ENCODE assay signal across 8 cellular contexts in the genomic region with DNA sequence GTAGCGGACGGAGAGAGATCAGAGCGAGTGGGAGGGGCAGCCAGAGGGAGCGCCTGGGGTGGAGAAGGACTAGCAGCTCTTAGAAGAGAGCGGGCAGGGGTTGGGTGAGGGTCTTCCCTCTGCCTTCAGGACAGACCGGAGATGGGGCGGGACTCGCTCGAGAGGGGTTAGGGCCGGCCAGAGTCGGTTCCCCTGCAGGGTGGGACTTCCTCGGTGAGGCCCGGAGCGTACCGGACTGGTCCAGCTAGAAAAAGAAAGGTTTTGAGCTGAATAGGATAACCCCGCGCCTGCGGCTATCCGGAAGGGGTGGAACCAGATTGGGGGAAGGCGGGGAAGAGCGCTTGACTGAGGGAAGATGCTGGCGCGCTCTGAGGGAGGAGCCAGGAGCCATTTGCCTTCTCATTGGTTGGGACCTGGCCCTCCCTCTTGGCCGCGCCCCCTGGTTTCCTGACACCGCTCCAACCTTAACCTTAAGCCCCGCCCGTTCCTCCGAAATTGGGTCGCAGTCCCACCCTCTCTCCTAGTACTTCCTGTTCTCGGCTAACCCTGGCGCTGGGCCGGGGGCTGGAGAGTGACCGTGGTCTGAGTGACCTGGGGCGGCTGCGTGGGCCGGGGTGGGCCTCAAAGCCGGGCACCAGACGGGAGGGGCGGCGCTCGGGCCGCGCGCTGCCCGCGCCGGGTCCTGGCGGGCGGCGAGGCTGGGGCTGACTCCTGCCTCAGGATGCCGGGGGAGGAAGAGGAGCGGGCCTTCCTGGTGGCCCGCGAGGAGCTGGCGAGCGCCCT. TPM values are rescaled to one million over a fixed set of nuclear protein-coding genes. Genes with fewer than 3 reads are reported as not detected.
DNase-seq lines count a peak whose midpoint lies in the region; ATAC-seq and TF ChIP-seq lines count a peak whose summit lies in the region.

A gene (plus strand): TSS at position 521 of the 783 bp plus-strand sequence. CDS start 201 bp downstream, at position 722.

- H3K36me3 ChIP-seq in BJ (ENCODE audit: control insufficient read depth, insufficient read depth, low read length): peaks cover 28% of the 10 kb centered on the region

- peak; percentile 92 for DNase-seq in BJ (ENCODE audit: low read depth)
- peak; percentile 97 for DNase-seq in NCI-H526 treated with DMSO at 0.1 percent for 48 hours (lab: John Stamatoyannopoulos, UW)
- peak; percentile 99 for DNase-seq in activated CD4-positive, alpha-beta T cell treated with anti-CD3 and anti-CD28 coated beads, Interleukin-2, amount 10 ng/mL, durations not matched to agents 24 days and 14 days
- DNase-seq in coronary artery (ENCODE audit: low spot score): peak; percentile 98
- peak; percentile 98 for DNase-seq in left lobe of liver (ENCODE audit: low spot score)
- DNase-seq in stimulated activated CD4-positive, alpha-beta T cell treated with anti-CD3 and anti-CD28 coated beads, Interleukin-2, amount 100 ng/mL, for 4 hours (ENCODE audit: low read depth): peak; percentile 98

- TF ChIP-seq CTCF in BJ (IDR thresholded peaks at IDR 0.05; ENCODE audit: insufficient read depth, low read depth, low read length) (no peak), coronary artery (IDR thresholded peaks at IDR 0.05) (no peak)

- peak within 1 kb of the TSS; percentile 99 for H3K27ac Mint-ChIP-seq in activated CD4-positive, alpha-beta T cell treated with anti-CD3 and anti-CD28 coated beads, Interleukin-2, amount 10 ng/mL, durations not matched to agents 24 days and 14 days

- CTCF ChIA-PET in BJ (lab: Yijun Ruan, JAX): interaction anchor here (0.6 to 3.8 kb wide), 7 partner anchors 14 to 202 kb away, joined by 3 to 39 read pairs (median 3); a partner anchor contains a TSS

- peaks cover 68% of the 10 kb centered on the region for H3K36me3 Mint-ChIP-seq in activated CD4-positive, alpha-beta T cell treated with anti-CD3 and anti-CD28 coated beads, Interleukin-2, amount 10 ng/mL, durations not matched to agents 24 days and 14 days (ENCODE audit: low read depth)

- POLR2A ChIA-PET in BJ (lab: Charles Lee): interaction anchor here (0.6 to 1.9 kb wide), 4 partner anchors 11 to 118 kb away, joined by 3 to 6 read pairs (median 5); a partner anchor contains a TSS

- ATAC-seq in GM19324 (IDR thresholded peaks at IDR 0.05; ENCODE audit: low FRiP score, unreplicated experiment) (peak; percentile 85), HG03469 (IDR thresholded peaks at IDR 0.05; ENCODE audit: unreplicated experiment) (peak; percentile 70), left lobe of liver (peak; percentile 87)

- H3K4me1 Mint-ChIP-seq in activated CD4-positive, alpha-beta T cell treated with anti-CD3 and anti-CD28 coated beads, Interleukin-2, amount 10 ng/mL, durations not matched to agents 24 days and 14 days: peaks cover 59% of the 10 kb centered on the region

- H3K4me3 ChIP-seq in BJ (ENCODE audit: low read depth, low read length) (peak within 1 kb of the TSS; percentile 59), coronary artery (peak within 1 kb of the TSS; percentile 84)

- no peaks in the 10 kb centered on the region for H3K27me3 Mint-ChIP-seq in activated CD4-positive, alpha-beta T cell treated with anti-CD3 and anti-CD28 coated beads, Interleukin-2, amount 10 ng/mL, durations not matched to agents 24 days and 14 days

- H3K4me3 Mint-ChIP-seq in activated CD4-positive, alpha-beta T cell treated with anti-CD3 and anti-CD28 coated beads, Interleukin-2, amount 10 ng/mL, durations not matched to agents 24 days and 14 days: peak within 1 kb of the TSS; percentile 97

- H3K27ac ChIP-seq in coronary artery: peak within 1 kb of the TSS; percentile 77 to 98

- no peaks in the 10 kb centered on the region for H3K9me3 Mint-ChIP-seq in activated CD4-positive, alpha-beta T cell treated with anti-CD3 and anti-CD28 coated beads, Interleukin-2, amount 10 ng/mL, durations not matched to agents 24 days and 14 days

- H3K27me3 ChIP-seq in BJ (ENCODE audit: control insufficient read depth, insufficient read depth, low read length): no peaks in the 10 kb centered on the region

- intact Hi-C loops in activated CD4-positive, alpha-beta T cell treated with anti-CD3 and anti-CD28 coated beads, Interleukin-2, amount 10 ng/mL, durations not matched to agents 24 days and 14 days (cut with micrococcal nuclease): loop anchor here (1.0 to 2.0 kb wide), 7 partner anchors 11 to 152 kb away; a partner anchor contains a TSS

RNA-seq across cellular contexts. Expression of the gene that starts here (rescaled TPM):
- polyA plus RNA-seq in BJ (2011; rRNA removed): 8.2 and 12.4 TPM in 2 replicates
- 31.1 and 35.4 TPM in 2 replicates for polyA minus RNA-seq in BJ (2011; rRNA and poly(A)+ RNA removed)
- 95.1 and 95.6 TPM in 2 replicates for total RNA-seq in activated CD4-positive, alpha-beta T cell treated with anti-CD3 and anti-CD28 coated beads, Interleukin-2, amount 10 ng/mL, durations not matched to agents 24 days and 14 days
- total RNA-seq in left lobe of liver: 28.6 TPM

Comparison
In these comparisons a context has a peak if more than half of its experiments do, and no peak if none do; other contexts are left out.
1. Peak in every context shown above with its lines: DNase-seq, ATAC-seq, H3K4me3 ChIP-seq and H3K27ac ChIP-seq.